ENCODE assay signal across 8 cellular contexts in the genomic region with DNA sequence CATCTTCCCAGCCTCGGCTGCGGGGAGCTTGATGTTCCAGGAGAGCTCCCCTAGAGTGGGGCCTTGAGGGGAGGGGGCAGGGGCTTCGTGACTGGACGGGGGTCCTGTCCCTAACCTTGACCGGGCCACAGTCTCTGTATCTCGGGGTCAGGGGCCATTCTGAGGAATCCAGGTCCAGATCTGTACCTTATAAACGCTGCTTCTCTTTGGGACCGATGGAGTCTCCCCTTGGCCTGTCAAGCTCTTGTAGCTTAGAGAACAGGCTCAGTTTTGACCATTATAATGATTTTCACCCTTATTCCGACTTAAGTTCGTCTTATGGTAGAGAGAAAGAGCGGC. TPM values are rescaled to one million over a fixed set of nuclear protein-coding genes. Genes with fewer than 3 reads are reported as not detected.
DNase-seq lines count a peak whose midpoint lies in the region; ATAC-seq and TF ChIP-seq lines count a peak whose summit lies in the region.

No MANE protein-coding gene starts in this region.

- H3K4me1 ChIP-seq in Peyer's patch (peaks cover 0 to 33% (median 8%) of the 10 kb centered on the region in 4 donors), esophagus squamous epithelium (peaks cover 20 to 49% (median 34%) of the 10 kb centered on the region in 3 donors), sigmoid colon (peaks cover 0 to 45% (median 35%) of the 10 kb centered on the region in 4 donors)

- H3K9me3 Mint-ChIP-seq in activated CD4-positive, alpha-beta T cell treated with anti-CD3 and anti-CD28 coated beads for 36 hours (ENCODE audit: low read depth), result peaks cover 4% of the 10 kb centered on the region

- POLR2A ChIA-PET in activated CD4-positive, alpha-beta T cell treated with anti-CD3 and anti-CD28 coated beads for 36 hours (lab: Charles Lee), result interaction anchor here (0.7 to 1.4 kb wide), 6 partner anchors 32 to 923 kb away, joined by 3 to 10 read pairs (median 3); partner anchors contain the start of genes BUD31, PDAP1, ZCWPW1 and ZNF655

- 1 to 6% methylated on average over 5 to 8 of the region's 11 CpGs for WGBS in esophagus squamous epithelium, 2 donors
- 2% methylated on average over 11 of the region's 11 CpGs for whole genome bisulfite sequencing in sigmoid colon, 2 donors

- H3K27ac Mint-ChIP-seq in activated CD4-positive, alpha-beta T cell treated with anti-CD3 and anti-CD28 coated beads for 36 hours, result peak overlapping the region; percentile 97

- H3K36me3 Mint-ChIP-seq in activated CD4-positive, alpha-beta T cell treated with anti-CD3 and anti-CD28 coated beads for 36 hours (ENCODE audit: low read depth), result peaks cover 10% of the 10 kb centered on the region

- no peaks in the 10 kb centered on the region for H3K36me3 ChIP-seq in Peyer's patch
- H3K36me3 ChIP-seq in esophagus squamous epithelium, result peaks cover 0 to 14% (median 0%) of the 10 kb centered on the region in 3 donors
- H3K36me3 ChIP-seq in sigmoid colon, result no peaks in the 10 kb centered on the region

- no peak for DNase-seq in activated CD4-positive, alpha-beta T cell treated with anti-CD3 and anti-CD28 coated beads for 36 hours
- no peak for DNase-seq in activated CD4-positive, alpha-beta T cell treated with anti-CD3 and anti-CD28 coated beads for 4 hours
- DNase-seq in Peyer's patch (no peak), esophagus squamous epithelium (lab: John Stamatoyannopoulos, UW) (no peak), sigmoid colon (no peak), HPDE6-E6E7 (ENCODE audit: extremely low spot score) (no peak), HuH-7 (ENCODE audit: low spot score) (no peak), medulla oblongata (ENCODE audit: extremely low spot score) (no peak)

- no peak for TF ChIP-seq EP300 in sigmoid colon (IDR thresholded peaks at IDR 0.05)

- H3K27me3 Mint-ChIP-seq in activated CD4-positive, alpha-beta T cell treated with anti-CD3 and anti-CD28 coated beads for 36 hours, result no peaks in the 10 kb centered on the region

- TF ChIP-seq CTCF in Peyer's patch (IDR thresholded peaks at IDR 0.05) (no peak), esophagus squamous epithelium (IDR thresholded peaks at IDR 0.05) (no peak), sigmoid colon (IDR thresholded peaks at IDR 0.05) (no peak)

- no peaks in the 10 kb centered on the region for H3K27me3 ChIP-seq in Peyer's patch
- no peaks in the 10 kb centered on the region for H3K27me3 ChIP-seq in esophagus squamous epithelium
- H3K27me3 ChIP-seq in sigmoid colon, result no peaks in the 10 kb centered on the region

- TF ChIP-seq POLR2A in Peyer's patch (IDR thresholded peaks at IDR 0.05), result peak in 1 of 2 donors; percentile 66
- no peak for TF ChIP-seq POLR2A in esophagus squamous epithelium (IDR thresholded peaks at IDR 0.05)
- no peak for TF ChIP-seq POLR2A in sigmoid colon (IDR thresholded peaks at IDR 0.05)

- no peak for ATAC-seq in activated CD4-positive, alpha-beta T cell treated with anti-CD3 and anti-CD28 coated beads for 36 hours

- H3K9me3 ChIP-seq in Peyer's patch (no peaks in the 10 kb centered on the region), esophagus squamous epithelium (no peaks in the 10 kb centered on the region), sigmoid colon (no peaks in the 10 kb centered on the region)

- intact Hi-C loops in activated CD4-positive, alpha-beta T cell treated with anti-CD3 and anti-CD28 coated beads for 36 hours (cut with DNase I, micrococcal nuclease), result loop anchor here (2.0 to 10.0 kb wide), 4 partner anchors 66 to 576 kb away; partner anchors contain the start of genes ARPC1B (in 1 of the 2), CPSF4 (in 1 of the 2), PTCD1 (in 1 of the 2) and ZNF3 (in 1 of the 2)
- intact Hi-C loops in esophagus squamous epithelium (cut with DNase I), result no loop called here
- intact Hi-C loops in sigmoid colon (cut with DNase I), result loop anchor here (2.0 to 10.0 kb wide), 3 partner anchors 32 to 360 kb away; partner anchors contain the start of genes SMURF1, ZNF655 and ZNF789

- H3K27ac ChIP-seq in Peyer's patch (peak overlapping the region; percentile 86 to 94 (median 90)), esophagus squamous epithelium (peak overlapping the region; percentile 88 to 96 (median 94)), sigmoid colon (peak overlapping the region; percentile 84 to 95 (median 90))

- H3K4me1 Mint-ChIP-seq in activated CD4-positive, alpha-beta T cell treated with anti-CD3 and anti-CD28 coated beads for 36 hours, result peaks cover 25% of the 10 kb centered on the region

- H3K4me3 Mint-ChIP-seq in activated CD4-positive, alpha-beta T cell treated with anti-CD3 and anti-CD28 coated beads for 36 hours, result peak overlapping the region; percentile 87

- H3K4me3 ChIP-seq in Peyer's patch (peak overlapping the region; percentile 62 to 81 (median 78)), esophagus squamous epithelium (peak overlapping the region; percentile 65 to 94 (median 85)), sigmoid colon (peak overlapping the region; percentile 59 to 81 (median 65))

- CTCF ChIA-PET in activated CD4-positive, alpha-beta T cell treated with anti-CD3 and anti-CD28 coated beads for 36 hours (lab: Charles Lee), result interaction anchor here (0.8 to 2.1 kb wide), 3 partner anchors 16 to 53 kb away, joined by 3 to 6 read pairs (median 6); partner anchors contain the start of gene ZNF655

RNA-seq across cellular contexts. Expression of gene ZKSCAN5, which starts 0.8 kb away (rescaled TPM):
- total RNA-seq in activated CD4-positive, alpha-beta T cell treated with anti-CD3 and anti-CD28 coated beads for 36 hours, result 10 to 100 TPM; 10.1 to 12.1 TPM
- 10 to 100 TPM in 2 of 4 donors, 1 to 10 TPM in 2; 7.2 to 20.6 (median 11.7) TPM for total RNA-seq in Peyer's patch
- 1 to 10 TPM; 3.2 to 7.1 (median 5.1) TPM for total RNA-seq in esophagus squamous epithelium
- 10 to 100 TPM in 1 of 4 donors, 1 to 10 TPM in 3; 7.7 to 12.5 (median 8.4) TPM for total RNA-seq in sigmoid colon
- polyA plus RNA-seq in sigmoid colon, result 1 to 10 TPM; 3.0 to 4.9 (median 3.0) TPM

RNA-seq across cellular contexts. Expression of gene ZNF394, which starts 5.2 kb away (rescaled TPM):
- total RNA-seq in activated CD4-positive, alpha-beta T cell treated with anti-CD3 and anti-CD28 coated beads for 36 hours, result 10 to 100 TPM; 24.8 to 26.3 TPM
- 10 to 100 TPM; 37.3 to 71.8 (median 58.0) TPM for total RNA-seq in Peyer's patch
- 10 to 100 TPM; 22.5 to 41.2 (median 23.1) TPM for total RNA-seq in esophagus squamous epithelium
- total RNA-seq in sigmoid colon, result 10 to 100 TPM; 29.4 to 38.8 (median 34.6) TPM
- 10 to 100 TPM; 19.2 to 25.5 (median 19.2) TPM for polyA plus RNA-seq in sigmoid colon

RNA-seq across cellular contexts. Expression of gene ZNF789, which starts 32.6 kb away (rescaled TPM):
- total RNA-seq in activated CD4-positive, alpha-beta T cell treated with anti-CD3 and anti-CD28 coated beads for 36 hours, result 10 to 100 TPM; 18.2 to 18.9 TPM
- total RNA-seq in Peyer's patch (10 to 100 TPM; 23.8 to 44.8 (median 36.8) TPM), esophagus squamous epithelium (1 to 10 TPM; 2.5 to 8.6 (median 5.3) TPM), sigmoid colon (10 to 100 TPM in 1 of 4 donors, 1 to 10 TPM in 3; 4.3 to 10.5 (median 7.0) TPM)
- polyA plus RNA-seq in sigmoid colon, result 10 to 100 TPM in 1 of 3 donors, 1 to 10 TPM in 2; 3.7 to 17.4 (median 6.0) TPM

RNA-seq across cellular contexts. Expression of gene ATP5MF, which starts 39.3 kb away (rescaled TPM):
- 100 to 1,000 TPM; 342 to 386 TPM for total RNA-seq in activated CD4-positive, alpha-beta T cell treated with anti-CD3 and anti-CD28 coated beads for 36 hours
- 100 to 1,000 TPM; 352 to 597 (median 546) TPM for total RNA-seq in Peyer's patch
- 1,000 to 10,000 TPM; 1,019 to 2,272 (median 1,287) TPM for total RNA-seq in esophagus squamous epithelium
- total RNA-seq in sigmoid colon, result 1,000 to 10,000 TPM in 1 of 4 donors, 100 to 1,000 TPM in 3; 550 to 1,502 (median 722) TPM
- polyA plus RNA-seq in sigmoid colon, result 1,000 to 10,000 TPM; 1,517 to 2,013 (median 1,625) TPM

RNA-seq across cellular contexts. Expression of gene FAM200A, which starts 46.6 kb away (rescaled TPM):
- 1 to 10 TPM; 4.9 to 5.5 TPM for total RNA-seq in activated CD4-positive, alpha-beta T cell treated with anti-CD3 and anti-CD28 coated beads for 36 hours
- 1 to 10 TPM; 2.2 to 4.2 (median 2.6) TPM for total RNA-seq in Peyer's patch
- 1 to 10 TPM; 1.9 to 5.6 (median 5.1) TPM for total RNA-seq in esophagus squamous epithelium
- total RNA-seq in sigmoid colon, result 1 to 10 TPM; 2.3 to 6.4 (median 4.6) TPM
- 1 to 10 TPM; 1.8 to 3.1 (median 2.4) TPM for polyA plus RNA-seq in sigmoid colon
